28 cellular contexts compared by ENCODE assay signal in genomic region chr4:55050418-55050950, GRCh38.
"Had no signal": no experiment of that assay in that cellular context is flagged by ENCODE, and none has a peak within 500 bp of the region (broad histone marks: within the 10 kb centered on the region; RNA-seq: fewer than 3 reads in every experiment).

No MANE protein-coding gene starts in this region.

- H3K27ac ChIP-seq: ascending aorta, breast epithelium, cardiac muscle cell, colonic mucosa had no signal

- H3K36me3 ChIP-seq: ascending aorta, breast epithelium, cardiac muscle cell, colonic mucosa, gastroesophageal sphincter had no signal

- H3K9me3 ChIP-seq: colonic mucosa had no signal

- DNase-seq: activated CD4-positive, alpha-beta memory T cell treated with anti-CD3 and anti-CD28 coated beads for 36 hours; activated CD4-positive, alpha-beta T cell treated with anti-CD3 and anti-CD28 coated beads for 36 hours; activated CD4-positive, alpha-beta T cell treated with anti-CD3 and anti-CD28 coated beads, Interleukin-2, amount 10 ng/mL, durations not matched to agents 24 days and 14 days; activated CD4-positive, CD25-positive, alpha-beta regulatory T cell; activated CD4-positive, CD25-positive, alpha-beta regulatory T cell treated with anti-CD3 and anti-CD28 coated beads, Interleukin-2, amount 50 U/mL, for 72 hours; activated CD8-positive, alpha-beta memory T cell treated with anti-CD3 and anti-CD28 coated beads, Interleukin-2, amount 50 U/mL, for 48 hours; activated gamma-delta T cell; activated naive CD4-positive, alpha-beta T cell; activated naive CD4-positive, alpha-beta T cell treated with anti-CD3 and anti-CD28 coated beads, Interleukin-2, amount 10 ng/mL, durations not matched to agents 7 days and 5 days; activated naive CD8-positive, alpha-beta T cell treated with anti-CD3 and anti-CD28 coated beads, Interleukin-2, amount 10 ng/mL, durations not matched to agents 7 days and 5 days; activated T-cell treated with anti-CD3 and anti-CD28 coated beads for 4 hours; activated T-cell treated with anti-CD3 and anti-CD28 coated beads, Interleukin-2, amount 50 U/mL, for 24 hours; activated T-cell treated with anti-CD3 and anti-CD28 coated beads, Interleukin-2, amount 50 U/mL, for 72 hours; central memory CD4-positive, alpha-beta T cell; cerebellar nuclear complex; colonic mucosa; effector memory CD4-positive, alpha-beta T cell; endodermal cell; foreskin fibroblast; T-helper 1 cell; T-helper 17 cell; T1000 had no signal

- H3K27me3 ChIP-seq: ascending aorta, breast epithelium, cardiac muscle cell, colonic mucosa, gastroesophageal sphincter had no signal

- H3K4me3 ChIP-seq: ascending aorta, breast epithelium, cardiac muscle cell, colonic mucosa, gastroesophageal sphincter had no signal

- ATAC-seq: activated CD4-positive, alpha-beta T cell treated with anti-CD3 and anti-CD28 coated beads for 36 hours; activated naive CD4-positive, alpha-beta T cell treated with anti-CD3 and anti-CD28 coated beads, Interleukin-2, amount 50 U/mL, for 72 hours; activated T-cell treated with anti-CD3 and anti-CD28 coated beads, Interleukin-2, amount 50 U/mL, for 72 hours; esophagus mucosa; gastroesophageal sphincter; T-helper 17 cell had no signal

- H3K4me1 ChIP-seq: ascending aorta, breast epithelium, colonic mucosa, gastroesophageal sphincter had no signal
